ENCODE assay signal across 1 cellular context in genomic region chr11:117072517-117073218, GRCh38.
TF ChIP-seq lines count a peak whose summit lies in the region.

No MANE protein-coding gene starts in this region.

TF ChIP-seq in K562, 482 proteins besides CTCF, POLR2A, EP300 and RAD21 (continued from another document and continues in another):
- no peak for TF ChIP-seq BRD4 (IDR thresholded peaks at IDR 0.05)
- no peak for TF ChIP-seq RBM39 (optimal IDR thresholded peaks at IDR 0.05; ENCODE audit: low read depth, low read length)
- no peak for TF ChIP-seq POLR2G (IDR thresholded peaks at IDR 0.05; ENCODE audit: low read depth, low read length)
- TF ChIP-seq ZNF696 (CRISPR knock-in tag; conservative IDR thresholded peaks at IDR 0.05) = no peak
- peak; percentile 84 to 90 for TF ChIP-seq TRIM24 (IDR thresholded peaks at IDR 0.05)
- peak; percentile 93 for TF ChIP-seq SMARCC2 (IDR thresholded peaks at IDR 0.05; ENCODE audit: low read depth)
- no peak for TF ChIP-seq ZBTB33 (CRISPR knock-in tag; IDR thresholded peaks at IDR 0.05)
- TF ChIP-seq HEY1 (CRISPR knock-in tag; IDR thresholded peaks at IDR 0.05; ENCODE audit: borderline replicate concordance) = no peak
- no peak for TF ChIP-seq CEBPZ (IDR thresholded peaks at IDR 0.05; ENCODE audit: borderline replicate concordance, low read depth, low read length)
- no peak for TF ChIP-seq TRIM25 (IDR thresholded peaks at IDR 0.05; ENCODE audit: borderline replicate concordance)
- TF ChIP-seq THAP12 (CRISPR knock-in tag; IDR thresholded peaks at IDR 0.05) = no peak
- no peak for TF ChIP-seq HMG20B (CRISPR knock-in tag; IDR thresholded peaks at IDR 0.05)
- no peak for TF ChIP-seq SRSF9 (IDR thresholded peaks at IDR 0.05; ENCODE audit: borderline replicate concordance, low read depth, low read length)
- TF ChIP-seq KDM4B (IDR thresholded peaks at IDR 0.05; ENCODE audit: borderline replicate concordance in 2 of 2, low read depth in 1 of 2) = no peak
- no peak for TF ChIP-seq CC2D1A (IDR thresholded peaks at IDR 0.05)
- TF ChIP-seq HNRNPK (IDR thresholded peaks at IDR 0.05; ENCODE audit: low read depth, low read length, poor library complexity, severe bottlenecking) = no peak
- no peak for TF ChIP-seq ZNF668 (CRISPR knock-in tag; IDR thresholded peaks at IDR 0.05)
- TF ChIP-seq MAX (CRISPR knock-in tag; IDR thresholded peaks at IDR 0.05) = no peak
- no peak for TF ChIP-seq ETV6 (IDR thresholded peaks at IDR 0.05; ENCODE audit: borderline replicate concordance in 1 of 2, low read depth in 2 of 2, low read length in 1 of 2)
- TF ChIP-seq ETV6 (CRISPR knock-in tag; IDR thresholded peaks at IDR 0.05; ENCODE audit: borderline replicate concordance) = no peak
- TF ChIP-seq SAFB2 (IDR thresholded peaks at IDR 0.05; ENCODE audit: borderline replicate concordance, low read depth, low read length, severe bottlenecking) = no peak
- TF ChIP-seq ZNF408 (CRISPR knock-in tag; IDR thresholded peaks at IDR 0.05; ENCODE audit: low read depth) = no peak
- TF ChIP-seq DDX20 (tag; IDR thresholded peaks at IDR 0.05; ENCODE audit: low read depth) = no peak
- TF ChIP-seq NFRKB (IDR thresholded peaks at IDR 0.05; ENCODE audit: low read depth) = no peak
- TF ChIP-seq NCOR1 (IDR thresholded peaks at IDR 0.05) = peak; percentile 58; the same call in 1 of the 2 replicates
- TF ChIP-seq GATAD2B (IDR thresholded peaks at IDR 0.05; ENCODE audit: borderline replicate concordance) = peak; percentile 93; the same call in 1 of the 2 replicates
- TF ChIP-seq UBTF (IDR thresholded peaks at IDR 0.05; ENCODE audit: borderline replicate concordance in 1 of 2, low read depth in 2 of 2, low read length in 2 of 2) = no peak
- no peak for TF ChIP-seq NR4A1 (CRISPR knock-in tag; IDR thresholded peaks at IDR 0.05)
- no peak for TF ChIP-seq NR4A1 (tag; IDR thresholded peaks at IDR 0.05)
- peak; percentile 100 for TF ChIP-seq FOSL1 (tag; conservative IDR thresholded peaks at IDR 0.05)
- TF ChIP-seq NR3C1 (CRISPR knock-in tag; IDR thresholded peaks at IDR 0.05) = no peak
- TF ChIP-seq ZNF277 (CRISPR knock-in tag; IDR thresholded peaks at IDR 0.05; ENCODE audit: borderline replicate concordance) = no peak
- TF ChIP-seq KAT8 (IDR thresholded peaks at IDR 0.05; ENCODE audit: low read depth) = no peak
- TF ChIP-seq ZNF174 (CRISPR knock-in tag; IDR thresholded peaks at IDR 0.05) = no peak
- no peak for TF ChIP-seq ZNF57 (CRISPR knock-in tag; IDR thresholded peaks at IDR 0.05)
- TF ChIP-seq FOXM1 (IDR thresholded peaks at IDR 0.05; ENCODE audit: low read depth) = no peak
- no peak for TF ChIP-seq FOXM1 (CRISPR knock-in tag; IDR thresholded peaks at IDR 0.05; ENCODE audit: low read depth)
- TF ChIP-seq RBM17 (IDR thresholded peaks at IDR 0.05; ENCODE audit: borderline replicate concordance, low read depth, low read length) = no peak
- TF ChIP-seq ADNP (tag; IDR thresholded peaks at IDR 0.05) = no peak
- no peak for TF ChIP-seq SMARCB1 (IDR thresholded peaks at IDR 0.05; ENCODE audit: insufficient read length, low read depth)
- TF ChIP-seq EP400 (IDR thresholded peaks at IDR 0.05) = no peak
- no peak for TF ChIP-seq MED1 (CRISPR knock-in tag; IDR thresholded peaks at IDR 0.05; ENCODE audit: borderline replicate concordance)
- TF ChIP-seq SRSF1 (IDR thresholded peaks at IDR 0.05; ENCODE audit: low read depth, low read length) = no peak
- no peak for TF ChIP-seq GMEB1 (CRISPR knock-in tag; IDR thresholded peaks at IDR 0.05)
- no peak for TF ChIP-seq SAFB (IDR thresholded peaks at IDR 0.05; ENCODE audit: borderline replicate concordance, low read depth, low read length)
- TF ChIP-seq PHB (CRISPR knock-in tag; IDR thresholded peaks at IDR 0.05) = no peak
- TF ChIP-seq DACH1 (IDR thresholded peaks at IDR 0.05; ENCODE audit: partially characterized antibody) = peak; percentile 90
- no peak for TF ChIP-seq ZKSCAN1 (IDR thresholded peaks at IDR 0.05; ENCODE audit: low read depth, low read length)
- no peak for TF ChIP-seq FIP1L1 (IDR thresholded peaks at IDR 0.05; ENCODE audit: low read depth, low read length, poor library complexity, severe bottlenecking)
- TF ChIP-seq ZNF561 (CRISPR knock-in tag; conservative IDR thresholded peaks at IDR 0.05) = no peak
- no peak for TF ChIP-seq ZNF311 (CRISPR knock-in tag; IDR thresholded peaks at IDR 0.05)
- no peak for TF ChIP-seq TRIM28 (IDR thresholded peaks at IDR 0.05)
- no peak for TF ChIP-seq ZC3H8 (IDR thresholded peaks at IDR 0.05)
- TF ChIP-seq ZNF143 (CRISPR knock-in tag; IDR thresholded peaks at IDR 0.05) = no peak
- TF ChIP-seq MYNN (IDR thresholded peaks at IDR 0.05) = no peak
- TF ChIP-seq MYNN (CRISPR knock-in tag; IDR thresholded peaks at IDR 0.05) = no peak
- TF ChIP-seq SIN3B (IDR thresholded peaks at IDR 0.05; ENCODE audit: low read depth) = no peak
- no peak for TF ChIP-seq ID3 (CRISPR knock-in tag; IDR thresholded peaks at IDR 0.05)
- peak; percentile 69; the same call in 1 of the 2 replicates for TF ChIP-seq ID3 (tag; IDR thresholded peaks at IDR 0.05)
- no peak for TF ChIP-seq SRSF7 (optimal IDR thresholded peaks at IDR 0.05; ENCODE audit: low read depth, low read length)
- no peak for TF ChIP-seq U2AF2 (optimal IDR thresholded peaks at IDR 0.05; ENCODE audit: low read depth, low read length)
- TF ChIP-seq TAF1 (IDR thresholded peaks at IDR 0.05; ENCODE audit: control insufficient read depth, extremely low read depth, insufficient read depth, low read length, severe bottlenecking) = no peak
- no peak for TF ChIP-seq COPS2 (conservative IDR thresholded peaks at IDR 0.05)
- TF ChIP-seq MCM3 (IDR thresholded peaks at IDR 0.05) = no peak
- no peak for TF ChIP-seq FOXJ3 (CRISPR knock-in tag; IDR thresholded peaks at IDR 0.05)
- TF ChIP-seq SP1 (CRISPR knock-in tag; IDR thresholded peaks at IDR 0.05) = no peak
- TF ChIP-seq ZNF717 (CRISPR knock-in tag; IDR thresholded peaks at IDR 0.05) = no peak
